ENCODE assay signal across 22 cellular contexts in the genomic region with DNA sequence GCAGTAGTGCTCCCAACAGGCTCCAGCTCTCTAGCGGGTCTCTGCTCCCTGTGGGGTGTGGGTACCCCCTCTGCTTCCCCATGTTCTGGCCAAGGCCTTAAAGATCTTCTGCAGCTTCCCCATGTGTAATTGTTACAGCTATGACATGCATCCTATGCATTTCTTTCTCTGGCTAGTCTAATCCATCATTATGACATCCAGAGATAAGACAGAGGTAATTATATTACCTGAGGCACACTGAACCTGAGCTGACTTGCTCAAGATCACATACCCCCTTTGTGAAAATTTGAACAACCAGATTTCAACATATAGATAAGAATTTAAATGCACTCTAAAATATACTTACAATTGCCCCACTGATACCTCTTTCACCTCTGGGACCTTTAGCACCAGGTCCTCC.
DNase-seq lines count a peak whose midpoint lies in the region; ATAC-seq and TF ChIP-seq lines count a peak whose summit lies in the region.
"Had no signal": no experiment of that assay in that cellular context is flagged by ENCODE, and none has a peak within 500 bp of the region (broad histone marks: within the 10 kb centered on the region; RNA-seq: fewer than 3 reads in every experiment).

No MANE protein-coding gene starts in this region.

- H3K27me3 Mint-ChIP-seq in osteocyte (ENCODE audit: unreplicated experiment) = no peaks in the 10 kb centered on the region
- H3K27me3 Mint-ChIP-seq: B cell had no signal

- TF ChIP-seq CTCF in RWPE1 (conservative IDR thresholded peaks at IDR 0.05; ENCODE audit: low read depth) (no peak), gastroesophageal sphincter (IDR thresholded peaks at IDR 0.05) (no peak), osteocyte (IDR thresholded peaks at IDR 0.05) (no peak), psoas muscle (IDR thresholded peaks at IDR 0.05) (no peak), stomach (IDR thresholded peaks at IDR 0.05) (no peak)

- H3K4me2 ChIP-seq in GM23248 (ENCODE audit: unreplicated experiment) = no peak overlapping the region

- no peak overlapping the region for H3K9ac ChIP-seq in GM23248

- intact Hi-C loops in psoas muscle (cut with DNase I) (no loop called here), posterior cingulate gyrus (cut with DNase I) (no loop called here), stomach (cut with DNase I; ENCODE audit: low total_unique reads) (no loop called here)

- CTCF ChIA-PET in RWPE1 (lab: Yijun Ruan, JAX) = no interaction called here

- H3F3A ChIP-seq in GM23248 (ENCODE audit: insufficient read depth) = peaks cover 80% of the 10 kb centered on the region

- 0 out of 2 replicates have a peak, but pooled peaks cover 4% of the 10 kb centered on the region for H3K79me2 ChIP-seq in GM23248 (ENCODE audit: insufficient read depth)

- no peaks in the 10 kb centered on the region for H4K20me1 ChIP-seq in GM23248 (ENCODE audit: insufficient read depth)

- in situ Hi-C loops in GM23248 (cut with MboI) = no loop called here

- TF ChIP-seq POLR2A in gastroesophageal sphincter (IDR thresholded peaks at IDR 0.05) (no peak), stomach (IDR thresholded peaks at IDR 0.05) (no peak)

- no peak for TF ChIP-seq EP300 in gastroesophageal sphincter (IDR thresholded peaks at IDR 0.05)
- TF ChIP-seq EP300 in stomach (IDR thresholded peaks at IDR 0.05) = no peak

- H3K4me3 ChIP-seq in GM23248 (no peak overlapping the region), gastroesophageal sphincter (no peak overlapping the region), psoas muscle (no peak overlapping the region), stomach (no peak overlapping the region)
- H3K4me3 ChIP-seq: SJSA1 had no signal

- WGBS in GM23248 (ENCODE audit: low coverage in 1 of 2, low lambda C conversion rate in 2 of 2, missing lambda C conversion rate in 2 of 2), 2 experiments = 95% methylated on average over 1 of the region's 1 CpG
- WGBS in gastroesophageal sphincter (ENCODE audit: low coverage in 1 of 2), 2 donors = 78 to 88% methylated on average over 1 of the region's 1 CpG
- 50 to 85% (median 63%) methylated on average over 1 of the region's 1 CpG for WGBS in psoas muscle, 3 donors
- 38 to 81% (median 50%) methylated on average over 1 of the region's 1 CpG for WGBS in stomach, 5 donors

- peaks cover 80% of the 10 kb centered on the region for H3K36me3 Mint-ChIP-seq in osteocyte (ENCODE audit: unreplicated experiment)
- H3K36me3 Mint-ChIP-seq: CD14-positive monocyte had no signal

- POLR2A ChIA-PET in RWPE1 (lab: Yijun Ruan, JAX; ENCODE audit: low non-redundant PET) = no interaction called here

- H3K4me1 ChIP-seq in GM23248 (ENCODE audit: insufficient read depth) (peaks cover 54% of the 10 kb centered on the region), gastroesophageal sphincter (peaks cover 2 to 69% (median 19%) of the 10 kb centered on the region in 3 donors), psoas muscle (no peaks in the 10 kb centered on the region), stomach (peaks cover 0 to 19% (median 1%) of the 10 kb centered on the region in 4 donors)

- ATAC-seq in gastroesophageal sphincter = no peak
- no peak for ATAC-seq in psoas muscle
- ATAC-seq: Right ventricle myocardium inferior had no signal

- H3K9me2 ChIP-seq in GM23248 (ENCODE audit: insufficient read depth) = no peaks in the 10 kb centered on the region

- peak overlapping the region; percentile 78 for H3K27ac Mint-ChIP-seq in osteocyte (ENCODE audit: unreplicated experiment)
- H3K27ac Mint-ChIP-seq: B cell, CD14-positive monocyte had no signal

- no peak overlapping the region for H3K4me3 Mint-ChIP-seq in osteocyte (ENCODE audit: unreplicated experiment)
- H3K4me3 Mint-ChIP-seq: B cell, CD14-positive monocyte had no signal

- DNase-seq in GM23248 (no peak), RWPE1 (ENCODE audit: low spot score) (peak; percentile 10), osteocyte (ENCODE audit: extremely low spot score, unreplicated experiment) (no peak), NCI-H1092 treated with DMSO at 0.1 percent for 48 hours (lab: John Stamatoyannopoulos, UW) (no peak), psoas muscle (no peak), posterior cingulate gyrus (no peak), stomach (no peak)
- DNase-seq: DMS 273 treated with DMSO at 0.1 percent for 48 hours, DMS79 treated with DMSO at 0.1 percent for 48 hours, KBM-7, MM.1S, NCI-H1048, NCI-H1436 treated with DMSO at 0.1 percent for 48 hours, NCI-H2029, NCI-H2227 treated with DMSO at 0.1 percent for 48 hours, NCI-H524 treated with DMSO at 0.1 percent for 48 hours, NCI-H82 had no signal

- H3K4me1 Mint-ChIP-seq in osteocyte (ENCODE audit: unreplicated experiment) = peaks cover 75% of the 10 kb centered on the region
- H3K4me1 Mint-ChIP-seq: B cell, CD14-positive monocyte had no signal

- H2AFZ ChIP-seq in GM23248 = no peak overlapping the region

- H3K27me3 ChIP-seq in GM23248 (replicated peaks; ENCODE audit: insufficient read depth) = no peaks in the 10 kb centered on the region
- H3K27me3 ChIP-seq in gastroesophageal sphincter = no peaks in the 10 kb centered on the region
- H3K27me3 ChIP-seq in psoas muscle (ENCODE audit: insufficient read depth in 3 of 3, low read length in 2 of 3) = no peaks in the 10 kb centered on the region
- H3K27me3 ChIP-seq in stomach = no peaks in the 10 kb centered on the region
- H3K27me3 ChIP-seq: SJSA1 had no signal

- no peaks in the 10 kb centered on the region for H3K9me3 Mint-ChIP-seq in osteocyte (ENCODE audit: unreplicated experiment)

- H3K9me3 ChIP-seq in GM23248 (ENCODE audit: low read depth) (no peaks in the 10 kb centered on the region), gastroesophageal sphincter (no peaks in the 10 kb centered on the region), psoas muscle (no peaks in the 10 kb centered on the region), stomach (no peaks in the 10 kb centered on the region)
- H3K9me3 ChIP-seq: SJSA1 had no signal

- H3K27ac ChIP-seq in GM23248 (peak overlapping the region; percentile 81; the same call in 1 of the 2 replicates), RWPE1 (no peak overlapping the region), gastroesophageal sphincter (peak overlapping the region in 3 of 4 donors; percentile 44 to 81 (median 64)), psoas muscle (no peak overlapping the region), stomach (no peak overlapping the region)
- H3K27ac ChIP-seq: SJSA1 had no signal

- peaks cover 89% of the 10 kb centered on the region for H3K36me3 ChIP-seq in GM23248 (ENCODE audit: low read depth)
- peaks cover 0 to 40% of the 10 kb centered on the region in 2 donors for H3K36me3 ChIP-seq in gastroesophageal sphincter
- H3K36me3 ChIP-seq in psoas muscle (ENCODE audit: insufficient read depth in 1 of 2, low read depth in 1 of 2) = no peaks in the 10 kb centered on the region
- H3K36me3 ChIP-seq in stomach = peaks cover 0 to 7% (median 0%) of the 10 kb centered on the region in 4 donors

Comparison
In these comparisons a context has a peak if more than half of its experiments do, and no peak if none do; other contexts are left out.
1. H3K27ac ChIP-seq: peak in GM23248 (single experiment) and gastroesophageal sphincter (3 of 4); none in RWPE1 (single experiment), psoas muscle (single experiment) and stomach (0 of 5).